Comparison of ENCODE assay signal across 22 cellular contexts in genomic region chr17:74194682-74195081, GRCh38.
"Had no signal": no experiment of that assay in that cellular context is flagged by ENCODE, and none has a peak within 500 bp of the region (broad histone marks: within the 10 kb centered on the region; RNA-seq: fewer than 3 reads in every experiment).

No MANE protein-coding gene starts in this region.

- H3K36me3 Mint-ChIP-seq: natural killer cell treated with Interleukin-12 subunit alpha and Interleukin-12 subunit beta and Interleukin-15 and Interleukin-18, amount 100 ng/mL, for 72 hours; neural progenitor cell; type B pancreatic cell had no signal

- H3K4me3 Mint-ChIP-seq: natural killer cell treated with Interleukin-12 subunit alpha and Interleukin-12 subunit beta and Interleukin-15 and Interleukin-18, amount 100 ng/mL, for 72 hours; neural progenitor cell; type B pancreatic cell had no signal

- DNase-seq: dermis blood vessel endothelial cell; erythroblast; foreskin keratinocyte; heart left ventricle; hippocampal formation; left colon; left ventricle myocardium superior; mesenchymal stem cell; midbrain; nucleus accumbens; pancreas; small intestine; stimulated activated CD4-positive, alpha-beta T cell treated with anti-CD3 and anti-CD28 coated beads, Interleukin-12 subunit alpha, Interleukin-12 subunit beta, amount 100 ng/mL, for 4 hours; stimulated activated naive CD4-positive, alpha-beta T cell treated with Interleukin-2 at 50 U/mL for 16 hours; thyroid gland had no signal

- H3K9me3 ChIP-seq: heart left ventricle, pancreas, thyroid gland had no signal

- H3K9ac ChIP-seq: neural progenitor cell had no signal

- H3K9me3 Mint-ChIP-seq: natural killer cell treated with Interleukin-12 subunit alpha and Interleukin-12 subunit beta and Interleukin-15 and Interleukin-18, amount 100 ng/mL, for 72 hours; neural progenitor cell; type B pancreatic cell had no signal

- H3K27ac Mint-ChIP-seq: natural killer cell treated with Interleukin-12 subunit alpha and Interleukin-12 subunit beta and Interleukin-15 and Interleukin-18, amount 100 ng/mL, for 72 hours; neural progenitor cell; progenitor cell of endocrine pancreas; type B pancreatic cell had no signal

- H3K36me3 ChIP-seq: heart left ventricle, neural progenitor cell, pancreas, thyroid gland had no signal

- ATAC-seq: foreskin keratinocyte; heart left ventricle; left colon; left ventricle myocardium superior; natural killer cell treated with Interleukin-12 subunit alpha and Interleukin-12 subunit beta and Interleukin-15 and Interleukin-18, amount 100 ng/mL, for 72 hours; pancreas; right cardiac atrium had no signal

- H3K4me2 ChIP-seq: neural progenitor cell had no signal

- FAIRE-seq: endothelial cell of umbilical vein, pancreas, small intestine had no signal

- H2AFZ ChIP-seq: neural progenitor cell had no signal

- H3K27ac ChIP-seq: foreskin keratinocyte, heart left ventricle, neural progenitor cell, pancreas, thyroid gland had no signal

- H3K27me3 ChIP-seq: pancreas, thyroid gland had no signal

- H3K4me3 ChIP-seq: heart left ventricle, lung, neural progenitor cell, pancreas, thyroid gland had no signal

- H3K4me1 ChIP-seq: foreskin keratinocyte, neural progenitor cell, pancreas, thyroid gland had no signal
